Comparison of ENCODE assay signal across 29 cellular contexts in genomic region chr12:60967128-60967527, GRCh38.
"Had no signal": no experiment of that assay in that cellular context is flagged by ENCODE, and none has a peak within 500 bp of the region (broad histone marks: within the 10 kb centered on the region; RNA-seq: fewer than 3 reads in every experiment).

No MANE protein-coding gene starts in this region.

- H3K4me3 Mint-ChIP-seq: dendritic cell treated with granulocyte-macrophage colony-stimulating factor and Interleukin-4, amounts not matched to agents 40 ng/mL and 50 ng/mL, for 4 days; effector memory CD8-positive, alpha-beta T cell; endodermal cell had no signal

- H3K9me3 ChIP-seq: colonic mucosa, esophagus muscularis mucosa, esophagus squamous epithelium, gastrocnemius medialis, gastroesophageal sphincter, heart left ventricle had no signal

- H3K79me2 ChIP-seq: hepatocyte had no signal

- H3K27ac Mint-ChIP-seq: dendritic cell treated with granulocyte-macrophage colony-stimulating factor and Interleukin-4, amounts not matched to agents 40 ng/mL and 50 ng/mL, for 4 days; effector memory CD8-positive, alpha-beta T cell; endodermal cell had no signal

- H3K27me3 ChIP-seq: colonic mucosa, dorsolateral prefrontal cortex, esophagus muscularis mucosa, esophagus squamous epithelium, foreskin keratinocyte, gastrocnemius medialis, gastroesophageal sphincter, heart left ventricle, heart right ventricle, hepatocyte had no signal

- H3K27ac ChIP-seq: colonic mucosa, coronary artery, dorsolateral prefrontal cortex, epithelial cell of prostate, esophagus muscularis mucosa, esophagus squamous epithelium, foreskin keratinocyte, gastrocnemius medialis, gastroesophageal sphincter, heart left ventricle, heart right ventricle, hepatocyte had no signal

- DNase-seq: colonic mucosa; cortex of kidney; dermis blood vessel endothelial cell; dorsolateral prefrontal cortex; effector CD4-positive, alpha-beta T cell; effector CD8-positive, alpha-beta T cell; effector memory CD4-positive, alpha-beta T cell; effector memory CD8-positive, alpha-beta T cell; endodermal cell; erythroblast; esophagus squamous epithelium; foreskin fibroblast; foreskin keratinocyte; foreskin melanocyte; gastrocnemius medialis; glutamatergic neuron; head of caudate nucleus; heart left ventricle; heart right ventricle had no signal

- H3K27me3 Mint-ChIP-seq: dendritic cell treated with granulocyte-macrophage colony-stimulating factor and Interleukin-4, amounts not matched to agents 40 ng/mL and 50 ng/mL, for 4 days; effector memory CD8-positive, alpha-beta T cell had no signal

- H3K4me1 ChIP-seq: colonic mucosa, esophagus muscularis mucosa, esophagus squamous epithelium, foreskin keratinocyte, gastrocnemius medialis, gastroesophageal sphincter, heart left ventricle, heart right ventricle had no signal

- H3K36me3 ChIP-seq: colonic mucosa, esophagus muscularis mucosa, esophagus squamous epithelium, gastrocnemius medialis, gastroesophageal sphincter, heart left ventricle, heart right ventricle had no signal

- ATAC-seq: effector memory CD8-positive, alpha-beta T cell; esophagus mucosa; foreskin keratinocyte; gastrocnemius medialis; gastroesophageal sphincter; heart left ventricle; heart right ventricle had no signal

- H3K4me2 ChIP-seq: hepatocyte had no signal

- H2AFZ ChIP-seq: hepatocyte had no signal

- H3K4me1 Mint-ChIP-seq: endodermal cell had no signal

- FAIRE-seq: endometrium, endothelial cell of umbilical vein, frontal cortex had no signal

- H3K4me3 ChIP-seq: colonic mucosa, coronary artery, dorsolateral prefrontal cortex, esophagus muscularis mucosa, esophagus squamous epithelium, gastrocnemius medialis, gastroesophageal sphincter, heart left ventricle, heart right ventricle, hepatocyte had no signal
